Comparison of ENCODE assay signal across 8 cellular contexts in the genomic region with DNA sequence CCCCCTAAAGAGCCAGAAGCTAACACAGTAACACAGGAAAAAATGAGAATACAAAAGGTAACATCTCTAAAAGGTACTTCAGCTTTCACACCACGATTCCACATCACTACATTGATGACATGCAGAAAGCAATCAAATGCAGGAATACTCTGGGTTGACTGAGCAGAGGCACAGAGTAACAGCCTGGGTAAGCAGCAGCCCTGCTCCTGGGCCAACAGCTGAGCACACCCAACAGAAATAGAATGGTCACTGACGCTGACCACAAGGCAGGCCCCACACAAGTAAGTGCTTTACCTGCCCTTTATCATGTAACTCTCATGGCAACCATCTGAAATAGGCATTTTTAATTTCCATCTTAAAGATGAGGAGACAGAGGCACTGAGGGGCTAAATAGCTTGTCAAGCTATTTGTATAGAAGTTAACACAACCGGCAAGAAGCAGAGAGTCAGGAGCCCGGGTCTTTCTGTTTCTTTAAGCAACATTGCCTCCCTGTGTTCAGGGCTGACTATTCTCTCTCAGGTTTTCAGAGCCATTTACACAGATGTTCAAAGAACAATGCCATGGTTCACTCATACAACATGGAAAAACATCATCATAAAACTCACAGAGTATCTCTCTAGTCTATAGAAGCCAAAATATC.
DNase-seq lines count a peak whose midpoint lies in the region; ATAC-seq lines count a peak whose summit lies in the region.

No MANE protein-coding gene starts in this region.

- DNase-seq in D341Med (ENCODE audit: low spot score) = peak; percentile 57
- peak; percentile 19 for DNase-seq in HS-5 (ENCODE audit: low read depth)
- peak; percentile 82 for DNase-seq in SW480 (ENCODE audit: low spot score)
- DNase-seq in dermis blood vessel endothelial cell = peak; percentile 83
- peak; percentile 23 for DNase-seq in mucosa of gallbladder (ENCODE audit: low spot score)
- no peak for DNase-seq in RPMI8226
- DNase-seq in NCI-H446 treated with DMSO at 0.1 percent for 48 hours (lab: John Stamatoyannopoulos, UW) = no peak

- ATAC-seq in HG03097 (IDR thresholded peaks at IDR 0.05; ENCODE audit: low FRiP score, unreplicated experiment) = no peak

Comparison
In these comparisons a context has a peak if more than half of its experiments do, and no peak if none do; other contexts are left out.
1. DNase-seq: peak in D341Med (single experiment), HS-5 (single experiment), SW480 (single experiment), dermis blood vessel endothelial cell (single experiment) and mucosa of gallbladder (single experiment); none in RPMI8226 (single experiment) and NCI-H446 treated with DMSO at 0.1 percent for 48 hours (single experiment).